Comparison of ENCODE assay signal across 8 cellular contexts in genomic region chr11:1335811-1336761, GRCh38. TPM values are rescaled to one million over a fixed set of nuclear protein-coding genes. Genes with fewer than 3 reads are reported as not detected.
DNase-seq lines count a peak whose midpoint lies in the region; ATAC-seq and TF ChIP-seq lines count a peak whose summit lies in the region.

No MANE protein-coding gene starts in this region.

- H3K9ac ChIP-seq in HUES48 (ENCODE audit: low read depth, low read length), result 0 out of 2 replicates have a peak overlapping the region, but pooled peaks have one; percentile 24
- H3K9ac ChIP-seq in skeletal muscle tissue (ENCODE audit: low read depth in 1 of 3, low read length in 3 of 3), result peak overlapping the region; percentile 72 to 74 (median 74)

- H3K4me3 Mint-ChIP-seq in CD4-positive, CD25-positive, alpha-beta regulatory T cell, result peak overlapping the region; percentile 85 to 89 (median 88)

- H3K36me3 Mint-ChIP-seq in CD4-positive, CD25-positive, alpha-beta regulatory T cell, result no peaks in the 10 kb centered on the region

- no peak for TF ChIP-seq CTCF in brain microvascular endothelial cell (IDR thresholded peaks at IDR 0.05; ENCODE audit: low read depth, low read length, missing control alignments)

- peak; percentile 60 to 73 (median 64) for DNase-seq in CD4-positive, CD25-positive, alpha-beta regulatory T cell
- DNase-seq in T-helper 9 cell (peak; percentile 55), brain microvascular endothelial cell (peak; percentile 33), NCI-H2107 treated with DMSO at 0.1 percent for 48 hours (lab: John Stamatoyannopoulos, UW; ENCODE audit: unreplicated experiment) (no peak)

- H3K4me3 ChIP-seq in CD4-positive, CD25-positive, alpha-beta regulatory T cell (ENCODE audit: low read depth, low read length), result peak overlapping the region; percentile 70
- H3K4me3 ChIP-seq in HUES48 (ENCODE audit: low read depth, low read length), result peak overlapping the region; percentile 72
- peak overlapping the region; percentile 37 for H3K4me3 ChIP-seq in brain microvascular endothelial cell (ENCODE audit: low read depth, low read length)
- peak overlapping the region; percentile 38 for H3K4me3 ChIP-seq in iPS-18c (ENCODE audit: insufficient read depth, low read depth, low read length)
- peak overlapping the region; percentile 71 to 76 (median 72) for H3K4me3 ChIP-seq in skeletal muscle tissue (ENCODE audit: low read length in 3 of 3)

- ATAC-seq in CD4-positive, CD25-positive, alpha-beta regulatory T cell (ENCODE audit: low read depth in 2 of 2), result peak; percentile 71 to 76
- ATAC-seq in HG03159 (IDR thresholded peaks at IDR 0.05; ENCODE audit: unreplicated experiment), result no peak

- peak overlapping the region; percentile 76 to 91 (median 82) for H3K27ac Mint-ChIP-seq in CD4-positive, CD25-positive, alpha-beta regulatory T cell

- H3K27ac ChIP-seq in CD4-positive, CD25-positive, alpha-beta regulatory T cell (ENCODE audit: insufficient read depth, low read length, poor library complexity, severe bottlenecking), result peak overlapping the region; percentile 9
- H3K27ac ChIP-seq in HUES48 (ENCODE audit: low read depth, low read length), result no peak overlapping the region
- H3K27ac ChIP-seq in brain microvascular endothelial cell, result no peak overlapping the region
- H3K27ac ChIP-seq in skeletal muscle tissue (ENCODE audit: low read depth, low read length), result peak overlapping the region; percentile 62

- H3K4me1 Mint-ChIP-seq in CD4-positive, CD25-positive, alpha-beta regulatory T cell, result peaks cover 7 to 17% (median 11%) of the 10 kb centered on the region in 4 donors

- H3K9me3 ChIP-seq in CD4-positive, CD25-positive, alpha-beta regulatory T cell (ENCODE audit: control insufficient read depth in 2 of 2, low read length in 2 of 2), result peaks cover 0 to 6% of the 10 kb centered on the region in 2 experiments
- H3K9me3 ChIP-seq in HUES48 (ENCODE audit: control insufficient read depth, insufficient read depth, low read length), result peaks cover 5% of the 10 kb centered on the region
- H3K9me3 ChIP-seq in iPS-18c (ENCODE audit: control insufficient read depth, insufficient read depth, low read length), result no peaks in the 10 kb centered on the region
- H3K9me3 ChIP-seq in skeletal muscle tissue (ENCODE audit: control insufficient read depth in 3 of 3, low read length in 3 of 3), result no peaks in the 10 kb centered on the region

- H3K27me3 ChIP-seq in CD4-positive, CD25-positive, alpha-beta regulatory T cell (ENCODE audit: control insufficient read depth, insufficient read depth, low read length), result no peaks in the 10 kb centered on the region
- H3K27me3 ChIP-seq in HUES48 (ENCODE audit: control insufficient read depth, insufficient read depth, low read length), result peaks cover 36% of the 10 kb centered on the region
- H3K27me3 ChIP-seq in brain microvascular endothelial cell (replicated peaks), result peaks cover 7% of the 10 kb centered on the region
- peaks cover 0 to 2% (median 0%) of the 10 kb centered on the region in 3 donors for H3K27me3 ChIP-seq in skeletal muscle tissue (ENCODE audit: control insufficient read depth in 3 of 3, insufficient read depth in 3 of 3, low read length in 3 of 3)

- peaks cover 0 to 8% (median 1%) of the 10 kb centered on the region in 7 donors for H3K9me3 Mint-ChIP-seq in CD4-positive, CD25-positive, alpha-beta regulatory T cell

- no peaks in the 10 kb centered on the region for H3K27me3 Mint-ChIP-seq in CD4-positive, CD25-positive, alpha-beta regulatory T cell

- H3K4me1 ChIP-seq in CD4-positive, CD25-positive, alpha-beta regulatory T cell (ENCODE audit: control insufficient read depth, insufficient read depth, low read length, poor library complexity, severe bottlenecking), result peaks cover 11% of the 10 kb centered on the region
- H3K4me1 ChIP-seq in HUES48 (ENCODE audit: control insufficient read depth, insufficient read depth, low read length), result peaks cover 6% of the 10 kb centered on the region; the same call in 1 of the 2 replicates
- peaks cover 10 to 12% (median 10%) of the 10 kb centered on the region in 3 donors for H3K4me1 ChIP-seq in skeletal muscle tissue (ENCODE audit: control insufficient read depth in 3 of 3, insufficient read depth in 3 of 3, low read length in 3 of 3)

- in situ Hi-C loops in brain microvascular endothelial cell (cut with HindIII; ENCODE audit: low pct_ligation_motif_present, low sequenced_read_pairs), result no loop called here

- H3K36me3 ChIP-seq in CD4-positive, CD25-positive, alpha-beta regulatory T cell (ENCODE audit: control insufficient read depth, insufficient read depth, low read length), result no peaks in the 10 kb centered on the region
- H3K36me3 ChIP-seq in HUES48 (ENCODE audit: control insufficient read depth, insufficient read depth, low read length) (no peaks in the 10 kb centered on the region), brain microvascular endothelial cell (replicated peaks) (no peaks in the 10 kb centered on the region), skeletal muscle tissue (ENCODE audit: control insufficient read depth in 3 of 3, insufficient read depth in 3 of 3, low read length in 3 of 3) (no peaks in the 10 kb centered on the region)

RNA-seq across cellular contexts. Expression of gene TOLLIP, which starts 26.7 kb away (rescaled TPM):
- total RNA-seq in CD4-positive, CD25-positive, alpha-beta regulatory T cell, result 60.0 TPM
- 10 to 100 TPM; 25.3 to 40.7 (median 28.8) TPM for polyA plus RNA-seq in CD4-positive, CD25-positive, alpha-beta regulatory T cell
- total RNA-seq in skeletal muscle tissue, result 8.9 TPM

RNA-seq across cellular contexts. Expression of gene BRSK2, which starts 53.6 kb away (rescaled TPM):
- 0.42 TPM for total RNA-seq in CD4-positive, CD25-positive, alpha-beta regulatory T cell
- under 1 TPM in 3 of 4 donors, not detected in 1; 0.07 to 0.09 (median 0.07) TPM for polyA plus RNA-seq in CD4-positive, CD25-positive, alpha-beta regulatory T cell
- 1.0 TPM for total RNA-seq in skeletal muscle tissue

Comparison
In these comparisons a context has a peak if more than half of its experiments do, and no peak if none do; other contexts are left out.
1. H3K27ac ChIP-seq: peak in CD4-positive, CD25-positive, alpha-beta regulatory T cell (single experiment) and skeletal muscle tissue (single experiment); none in HUES48 (single experiment) and brain microvascular endothelial cell (single experiment).
2. Peak in every context shown above with its lines, with median percentiles within 50 percentile points of each other: H3K4me3 ChIP-seq.